13 cellular contexts compared by ENCODE assay signal in the genomic region with DNA sequence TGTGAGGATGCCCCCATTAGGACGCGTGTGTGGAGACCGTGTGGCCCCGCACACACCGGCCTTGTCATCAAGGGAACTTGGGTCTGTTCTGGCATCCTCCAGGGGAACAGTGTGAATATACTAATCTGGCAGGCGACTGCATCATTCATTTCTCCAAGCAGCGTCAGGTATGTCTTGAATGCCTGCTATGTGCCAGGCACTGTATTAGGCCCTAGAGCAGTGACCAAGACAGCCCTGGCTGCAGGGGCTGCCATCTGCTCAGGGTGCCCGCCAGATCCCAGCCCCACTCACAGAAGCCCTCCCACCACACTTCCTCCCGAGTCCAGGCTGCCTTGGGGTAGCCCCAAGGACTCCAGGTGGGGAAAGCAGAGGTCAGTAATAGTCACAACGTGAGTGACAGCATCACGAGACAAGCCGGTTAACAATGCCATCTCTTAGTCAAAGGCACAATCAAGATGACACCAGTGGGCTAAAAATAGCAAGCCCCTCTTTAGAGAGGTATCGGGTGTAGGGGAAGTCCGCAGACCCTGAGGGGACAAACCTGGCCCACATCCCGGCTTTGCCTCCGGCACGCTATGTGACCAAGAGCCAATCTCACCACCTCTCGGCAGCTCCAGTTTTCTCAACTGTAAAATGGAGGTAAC. TPM values are rescaled to one million over a fixed set of nuclear protein-coding genes. Genes with fewer than 3 reads are reported as not detected.
A peak's percentile ranks its signal among the peaks of the same experiment; 100 is the strongest.
DNase-seq lines count a peak whose midpoint lies in the region; ATAC-seq lines count a peak whose summit lies in the region.
"Had no signal": no experiment of that assay in that cellular context is flagged by ENCODE, and none has a peak within 500 bp of the region (broad histone marks: within the 10 kb centered on the region; RNA-seq: fewer than 3 reads in every experiment).

No MANE protein-coding gene starts in this region.

- ATAC-seq in HG02571 (IDR thresholded peaks at IDR 0.05; ENCODE audit: unreplicated experiment) (peak; percentile 52), T-helper 17 cell (no peak)
- ATAC-seq: esophagus mucosa had no signal

- H3K27me3 Mint-ChIP-seq in activated T-cell treated with anti-CD3 and anti-CD28 coated beads, Interleukin-2, amount 50 U/mL, for 24 hours: no peaks in the 10 kb centered on the region
- H3K27me3 Mint-ChIP-seq in IgD-negative memory B cell (no peaks in the 10 kb centered on the region), T-helper 17 cell (no peaks in the 10 kb centered on the region)
- no peaks in the 10 kb centered on the region for H3K27me3 Mint-ChIP-seq in stimulated activated naive CD8-positive, alpha-beta T cell treated with anti-CD3 and anti-CD28 coated beads, Interleukin-15, Interleukin-2, amounts not matched to agents 100 ng/mL and 50 ng/mL, for 24 hours

- peak overlapping the region; percentile 94 for H3K27ac Mint-ChIP-seq in activated T-cell treated with anti-CD3 and anti-CD28 coated beads, Interleukin-2, amount 50 U/mL, for 24 hours
- H3K27ac Mint-ChIP-seq in IgD-negative memory B cell: peak overlapping the region in 2 of 3 donors; percentile 25 to 59
- peak overlapping the region; percentile 97 for H3K27ac Mint-ChIP-seq in stimulated activated naive CD8-positive, alpha-beta T cell treated with anti-CD3 and anti-CD28 coated beads, Interleukin-15, Interleukin-2, amounts not matched to agents 100 ng/mL and 50 ng/mL, for 24 hours
- no peak overlapping the region for H3K27ac Mint-ChIP-seq in T-helper 17 cell

- H3K9me3 Mint-ChIP-seq in activated T-cell treated with anti-CD3 and anti-CD28 coated beads, Interleukin-2, amount 50 U/mL, for 24 hours: no peaks in the 10 kb centered on the region
- no peaks in the 10 kb centered on the region for H3K9me3 Mint-ChIP-seq in IgD-negative memory B cell
- no peaks in the 10 kb centered on the region for H3K9me3 Mint-ChIP-seq in stimulated activated naive CD8-positive, alpha-beta T cell treated with anti-CD3 and anti-CD28 coated beads, Interleukin-15, Interleukin-2, amounts not matched to agents 100 ng/mL and 50 ng/mL, for 24 hours

- H3K4me3 Mint-ChIP-seq in activated T-cell treated with anti-CD3 and anti-CD28 coated beads, Interleukin-2, amount 50 U/mL, for 24 hours: no peak overlapping the region
- H3K4me3 Mint-ChIP-seq in IgD-negative memory B cell (peak overlapping the region in 1 of 4 donors; percentile 17), T-helper 17 cell (no peak overlapping the region)
- no peak overlapping the region for H3K4me3 Mint-ChIP-seq in stimulated activated naive CD8-positive, alpha-beta T cell treated with anti-CD3 and anti-CD28 coated beads, Interleukin-15, Interleukin-2, amounts not matched to agents 100 ng/mL and 50 ng/mL, for 24 hours

- no peak for DNase-seq in activated T-cell treated with anti-CD3 and anti-CD28 coated beads, Interleukin-2, amount 50 U/mL, for 24 hours
- DNase-seq in activated T-cell treated with anti-CD3 and anti-CD28 coated beads, Interleukin-2, amount 50 U/mL, for 1 hour: no peak
- DNase-seq in T-helper 17 cell (no peak), NCI-H1105 treated with DMSO at 0.1 percent for 48 hours (lab: John Stamatoyannopoulos, UW) (no peak), activated gamma-delta T cell treated with Interleukin-2 at 50 U/mL for 16 hours (no peak)
- DNase-seq: mammary epithelial cell, occipital lobe, spleen, SW 1271 had no signal

- no peaks in the 10 kb centered on the region for H3K36me3 Mint-ChIP-seq in activated T-cell treated with anti-CD3 and anti-CD28 coated beads, Interleukin-2, amount 50 U/mL, for 24 hours (ENCODE audit: low read depth)
- H3K36me3 Mint-ChIP-seq in IgD-negative memory B cell (no peaks in the 10 kb centered on the region), T-helper 17 cell (ENCODE audit: low read depth) (no peaks in the 10 kb centered on the region)
- no peaks in the 10 kb centered on the region for H3K36me3 Mint-ChIP-seq in stimulated activated naive CD8-positive, alpha-beta T cell treated with anti-CD3 and anti-CD28 coated beads, Interleukin-15, Interleukin-2, amounts not matched to agents 100 ng/mL and 50 ng/mL, for 24 hours (ENCODE audit: low read depth)

- peaks cover 67% of the 10 kb centered on the region for H3K4me1 Mint-ChIP-seq in activated T-cell treated with anti-CD3 and anti-CD28 coated beads, Interleukin-2, amount 50 U/mL, for 24 hours (ENCODE audit: low read depth)
- H3K4me1 Mint-ChIP-seq in IgD-negative memory B cell (peaks cover 29 to 44% (median 44%) of the 10 kb centered on the region in 3 donors), T-helper 17 cell (peaks cover 31% of the 10 kb centered on the region)
- H3K4me1 Mint-ChIP-seq in stimulated activated naive CD8-positive, alpha-beta T cell treated with anti-CD3 and anti-CD28 coated beads, Interleukin-15, Interleukin-2, amounts not matched to agents 100 ng/mL and 50 ng/mL, for 24 hours (ENCODE audit: low read depth): peaks cover 85% of the 10 kb centered on the region

- no peaks in the 10 kb centered on the region for H3K9me3 ChIP-seq in T-helper 17 cell (ENCODE audit: control insufficient read depth, low read length, poor library complexity, severe bottlenecking)
- H3K9me3 ChIP-seq: spleen had no signal

RNA-seq across cellular contexts. Expression of gene LAPTM5, which starts 7.5 kb away (rescaled TPM):
- polyA plus RNA-seq in IgD-negative memory B cell: 1,002 TPM
- 100 to 1,000 TPM; 563 to 601 TPM for total RNA-seq in T-helper 17 cell

RNA-seq across cellular contexts. Expression of gene MATN1, which starts 41.7 kb away (rescaled TPM):
- not detected for polyA plus RNA-seq in IgD-negative memory B cell
- 1 to 10 TPM; 2.1 to 3.7 TPM for total RNA-seq in T-helper 17 cell
- total RNA-seq: esophagus mucosa, mammary epithelial cell had no signal
